ENCODE assay signal across 1 cellular context in genomic region chr16:1471569-1472194, GRCh38.
TF ChIP-seq lines count a peak whose summit lies in the region.

No MANE protein-coding gene starts in this region.

TF ChIP-seq in GM12891, 5 proteins besides CTCF, POLR2A, EP300 and RAD21 (continued from another document):
- no peak for TF ChIP-seq POLR2AphosphoS5 (IDR thresholded peaks at IDR 0.05; ENCODE audit: low read depth, low read length)
- TF ChIP-seq PAX5 (IDR thresholded peaks at IDR 0.05; ENCODE audit: insufficient read depth, low read length, severe bottlenecking): no peak
